Comparison of ENCODE assay signal across 11 cellular contexts in genomic region chr10:1454428-1454827, GRCh38.
A peak's percentile ranks its signal among the peaks of the same experiment; 100 is the strongest.
DNase-seq lines count a peak whose midpoint lies in the region; ATAC-seq and TF ChIP-seq lines count a peak whose summit lies in the region.
"Had no signal": no experiment of that assay in that cellular context is flagged by ENCODE, and none has a peak within 500 bp of the region (broad histone marks: within the 10 kb centered on the region; RNA-seq: fewer than 3 reads in every experiment).

No MANE protein-coding gene starts in this region.

- intact Hi-C loops in aorta (cut with DNase I) = no loop called here

- peaks cover 43% of the 10 kb centered on the region for H3K27me3 Mint-ChIP-seq in osteocyte (ENCODE audit: unreplicated experiment)

- no peaks in the 10 kb centered on the region for H3K27me3 ChIP-seq in aorta (ENCODE audit: control insufficient read depth in 1 of 2, insufficient read depth in 2 of 2, low read length in 1 of 2)

- no peaks in the 10 kb centered on the region for H3K36me3 ChIP-seq in aorta (ENCODE audit: control insufficient read depth in 1 of 2, insufficient read depth in 2 of 2, low read length in 1 of 2)
- H3K36me3 ChIP-seq: esophagus squamous epithelium had no signal

- DNase-seq in activated T-cell treated with anti-CD3 and anti-CD28 coated beads for 48 hours (ENCODE audit: low read depth) (peak; percentile 6), osteocyte (ENCODE audit: extremely low spot score, unreplicated experiment) (peak; percentile 56), aorta (no peak), midbrain (lab: John Stamatoyannopoulos, UW) (no peak)
- DNase-seq in activated T-cell treated with anti-CD3 and anti-CD28 coated beads, Interleukin-2, amount 50 U/mL, for 1 hour = no peak
- no peak for DNase-seq in activated CD4-positive, alpha-beta T cell treated with anti-CD3 and anti-CD28 coated beads for 1 hour
- DNase-seq: esophagus squamous epithelium, HFFc6 had no signal

- H3K4me1 Mint-ChIP-seq in osteocyte (ENCODE audit: unreplicated experiment) = no peaks in the 10 kb centered on the region

- no peaks in the 10 kb centered on the region for H3K9me3 Mint-ChIP-seq in osteocyte (ENCODE audit: unreplicated experiment)

- H3K4me3 ChIP-seq in aorta (ENCODE audit: low read length in 2 of 2) = no peak overlapping the region
- H3K4me3 ChIP-seq: esophagus squamous epithelium had no signal

- TF ChIP-seq CTCF in osteocyte (IDR thresholded peaks at IDR 0.05) = no peak

- H3K9me3 ChIP-seq in aorta (ENCODE audit: control insufficient read depth, low read length) = no peaks in the 10 kb centered on the region
- H3K9me3 ChIP-seq: esophagus squamous epithelium had no signal

- H3K27ac Mint-ChIP-seq in osteocyte (ENCODE audit: unreplicated experiment) = no peak overlapping the region
- H3K27ac Mint-ChIP-seq: activated T-helper 2 cell treated with anti-CD3 and anti-CD28 coated beads, Interferon-gamma antibody, Interleukin-2, Interleukin-4, amounts not matched to agents 10 μg/mL and 5 μg/mL and 100 μg/mL, durations not matched to agents 14 hours and 24 hours and 36 hours; HFFc6 had no signal

- WGBS in aorta, 2 donors = 83 to 84% methylated on average over 6 of the region's 6 CpGs

- no peaks in the 10 kb centered on the region for H3K36me3 Mint-ChIP-seq in osteocyte (ENCODE audit: unreplicated experiment)

- no peak overlapping the region for H3K4me3 Mint-ChIP-seq in osteocyte (ENCODE audit: unreplicated experiment)
- H3K4me3 Mint-ChIP-seq: HFFc6 had no signal

- ATAC-seq in GM21619 (IDR thresholded peaks at IDR 0.05; ENCODE audit: unreplicated experiment) = peak; percentile 98
- peak; percentile 99 for ATAC-seq in HG03460 (IDR thresholded peaks at IDR 0.05; ENCODE audit: unreplicated experiment)
- no peak for ATAC-seq in aorta (ENCODE audit: low FRiP score)

- H3K27ac ChIP-seq in aorta (ENCODE audit: low read depth in 1 of 2, low read length in 2 of 2) = no peak overlapping the region
- H3K27ac ChIP-seq: esophagus squamous epithelium had no signal

- no peaks in the 10 kb centered on the region for H3K4me1 ChIP-seq in aorta (ENCODE audit: control insufficient read depth in 1 of 2, insufficient read depth in 2 of 2, low read length in 2 of 2)

Comparison
In these comparisons a context has a peak if more than half of its experiments do, and no peak if none do; other contexts are left out.
1. DNase-seq: peak in activated T-cell treated with anti-CD3 and anti-CD28 coated beads for 48 hours (single experiment) and osteocyte (single experiment); none in activated T-cell treated with anti-CD3 and anti-CD28 coated beads, Interleukin-2, amount 50 U/mL, for 1 hour (single experiment), aorta (0 of 2), midbrain (single experiment) and activated CD4-positive, alpha-beta T cell treated with anti-CD3 and anti-CD28 coated beads for 1 hour (single experiment).